In the genomic region with DNA sequence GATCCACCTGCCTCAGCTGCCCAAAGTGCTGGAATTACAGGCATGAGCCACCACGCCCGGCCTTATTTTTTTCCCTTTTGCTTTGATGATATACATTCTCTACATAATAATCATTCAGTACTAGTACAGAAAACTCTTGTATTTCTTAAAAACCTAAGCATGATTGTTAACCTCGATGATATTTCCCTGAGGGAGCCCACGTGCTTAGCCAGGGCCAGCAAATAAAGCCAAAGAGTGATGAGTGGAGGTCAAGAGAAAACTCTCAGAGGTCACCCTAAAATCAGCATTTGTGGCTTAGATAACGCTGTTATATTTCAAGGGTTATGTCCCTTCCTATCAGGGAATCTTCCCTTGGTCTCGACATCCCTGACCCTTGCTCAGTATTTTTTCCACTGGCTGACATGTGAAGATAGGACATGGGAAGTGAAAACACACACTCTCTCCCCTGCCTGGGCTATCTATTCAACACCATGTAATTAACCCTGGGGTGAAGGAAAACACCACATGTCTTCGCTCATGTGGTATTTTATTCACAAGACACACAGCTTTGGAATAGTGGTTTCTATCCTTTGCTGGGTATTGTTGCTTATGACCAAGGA, we compare ENCODE assay signal across 1 cellular context.
A peak's percentile ranks its signal among the peaks of the same experiment; 100 is the strongest.
TF ChIP-seq lines count a peak whose summit lies in the region.

No MANE protein-coding gene starts in this region.

TF ChIP-seq in K562, 482 proteins besides CTCF, POLR2A, EP300 and RAD21 (continued from another document and continues in another):
- TF ChIP-seq UBTF (IDR thresholded peaks at IDR 0.05; ENCODE audit: borderline replicate concordance in 1 of 2, low read depth in 2 of 2, low read length in 2 of 2) (no peak), TAL1 (IDR thresholded peaks at IDR 0.05) (peak; percentile 36), ZNF75A (CRISPR knock-in tag; IDR thresholded peaks at IDR 0.05) (peak; percentile 48; the same call in 1 of the 2 replicates), HNRNPLL (IDR thresholded peaks at IDR 0.05; ENCODE audit: low read depth, low read length, poor library complexity, severe bottlenecking) (no peak), NONO (IDR thresholded peaks at IDR 0.05; ENCODE audit: low read depth in 2 of 2, low read length in 1 of 2) (no peak), NEUROD1 (IDR thresholded peaks at IDR 0.05; ENCODE audit: borderline replicate concordance, low read depth, low read length, partially characterized antibody) (no peak), ZNF280B (CRISPR knock-in tag; IDR thresholded peaks at IDR 0.05) (no peak), CCAR2 (IDR thresholded peaks at IDR 0.05; ENCODE audit: low read depth, low read length) (no peak), HES1 (IDR thresholded peaks at IDR 0.05; ENCODE audit: low read depth) (peak; percentile 79), ESRRA (IDR thresholded peaks at IDR 0.05; ENCODE audit: borderline replicate concordance, low read depth) (peak; percentile 29; the same call in 1 of the 2 replicates), SMAD3 (CRISPR knock-in tag; conservative IDR thresholded peaks at IDR 0.05) (no peak), ZNF668 (CRISPR knock-in tag; IDR thresholded peaks at IDR 0.05) (no peak), PCBP1 (IDR thresholded peaks at IDR 0.05; ENCODE audit: low read depth, low read length, poor library complexity, severe bottlenecking) (no peak), CBFA2T2 (conservative IDR thresholded peaks at IDR 0.05) (peak; percentile 57), IFI16 (CRISPR knock-in tag; IDR thresholded peaks at IDR 0.05) (no peak), KAT7 (CRISPR knock-in tag; IDR thresholded peaks at IDR 0.05; ENCODE audit: borderline replicate concordance) (no peak), GTF2E2 (tag; IDR thresholded peaks at IDR 0.05) (no peak), NKRF (IDR thresholded peaks at IDR 0.05; ENCODE audit: borderline replicate concordance) (no peak), ZNF282 (CRISPR knock-in tag; IDR thresholded peaks at IDR 0.05) (no peak), MGA (IDR thresholded peaks at IDR 0.05) (peak; percentile 57), KLF1 (tag; IDR thresholded peaks at IDR 0.05) (no peak)
- TF ChIP-seq, protein P1, sequence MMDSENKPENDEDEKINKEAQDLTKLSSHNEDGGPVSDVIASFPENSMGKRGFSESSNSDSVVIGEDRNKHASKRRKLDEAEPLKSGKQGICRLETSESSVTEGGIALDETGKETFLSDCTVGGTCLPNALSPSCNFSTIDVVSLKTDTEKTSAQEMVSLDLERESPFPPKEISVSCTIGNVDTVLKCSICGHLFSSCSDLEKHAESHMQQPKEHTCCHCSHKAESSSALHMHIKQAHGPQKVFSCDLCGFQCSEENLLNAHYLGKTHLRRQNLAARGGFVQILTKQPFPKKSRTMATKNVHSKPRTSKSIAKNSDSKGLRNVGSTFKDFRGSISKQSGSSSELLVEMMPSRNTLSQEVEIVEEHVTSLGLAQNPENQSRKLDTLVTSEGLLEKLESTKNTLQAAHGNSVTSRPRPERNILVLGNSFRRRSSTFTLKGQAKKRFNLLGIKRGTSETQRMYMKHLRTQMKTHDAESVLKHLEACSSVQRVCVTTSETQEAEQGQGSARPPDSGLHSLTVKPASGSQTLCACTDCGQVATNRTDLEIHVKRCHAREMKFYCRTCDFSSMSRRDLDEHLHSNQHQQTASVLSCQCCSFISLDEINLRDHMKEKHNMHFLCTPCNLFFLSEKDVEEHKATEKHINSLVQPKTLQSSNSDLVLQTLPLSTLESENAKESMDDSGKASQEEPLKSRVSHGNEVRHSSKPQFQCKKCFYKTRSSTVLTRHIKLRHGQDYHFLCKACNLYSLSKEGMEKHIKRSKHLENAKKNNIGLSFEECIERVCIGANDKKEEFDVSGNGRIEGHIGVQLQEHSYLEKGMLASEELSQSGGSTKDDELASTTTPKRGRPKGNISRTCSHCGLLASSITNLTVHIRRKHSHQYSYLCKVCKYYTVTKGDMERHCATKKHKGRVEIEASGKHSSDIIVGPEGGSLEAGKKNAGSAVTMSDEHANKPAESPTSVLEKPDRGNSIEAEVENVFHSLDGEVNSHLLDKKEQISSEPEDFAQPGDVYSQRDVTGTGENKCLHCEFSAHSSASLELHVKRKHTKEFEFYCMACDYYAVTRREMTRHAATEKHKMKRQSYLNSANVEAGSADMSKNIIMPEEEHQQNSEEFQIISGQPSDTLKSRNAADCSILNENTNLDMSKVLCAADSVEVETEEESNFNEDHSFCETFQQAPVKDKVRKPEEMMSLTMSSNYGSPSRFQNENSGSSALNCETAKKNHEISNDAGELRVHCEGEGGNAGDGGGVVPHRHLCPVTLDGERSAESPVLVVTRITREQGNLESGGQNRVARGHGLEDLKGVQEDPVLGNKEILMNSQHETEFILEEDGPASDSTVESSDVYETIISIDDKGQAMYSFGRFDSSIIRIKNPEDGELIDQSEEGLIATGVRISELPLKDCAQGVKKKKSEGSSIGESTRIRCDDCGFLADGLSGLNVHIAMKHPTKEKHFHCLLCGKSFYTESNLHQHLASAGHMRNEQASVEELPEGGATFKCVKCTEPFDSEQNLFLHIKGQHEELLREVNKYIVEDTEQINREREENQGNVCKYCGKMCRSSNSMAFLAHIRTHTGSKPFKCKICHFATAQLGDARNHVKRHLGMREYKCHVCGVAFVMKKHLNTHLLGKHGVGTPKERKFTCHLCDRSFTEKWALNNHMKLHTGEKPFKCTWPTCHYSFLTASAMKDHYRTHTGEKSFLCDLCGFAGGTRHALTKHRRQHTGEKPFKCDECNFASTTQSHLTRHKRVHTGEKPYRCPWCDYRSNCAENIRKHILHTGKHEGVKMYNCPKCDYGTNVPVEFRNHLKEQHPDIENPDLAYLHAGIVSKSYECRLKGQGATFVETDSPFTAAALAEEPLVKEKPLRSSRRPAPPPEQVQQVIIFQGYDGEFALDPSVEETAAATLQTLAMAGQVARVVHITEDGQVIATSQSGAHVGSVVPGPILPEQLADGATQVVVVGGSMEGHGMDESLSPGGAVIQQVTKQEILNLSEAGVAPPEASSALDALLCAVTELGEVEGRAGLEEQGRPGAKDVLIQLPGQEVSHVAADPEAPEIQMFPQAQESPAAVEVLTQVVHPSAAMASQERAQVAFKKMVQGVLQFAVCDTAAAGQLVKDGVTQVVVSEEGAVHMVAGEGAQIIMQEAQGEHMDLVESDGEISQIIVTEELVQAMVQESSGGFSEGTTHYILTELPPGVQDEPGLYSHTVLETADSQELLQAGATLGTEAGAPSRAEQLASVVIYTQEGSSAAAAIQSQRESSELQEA (IDR thresholded peaks at IDR 0.05; ENCODE audit: low read depth), result no peak
